ENCODE assay signal across 1 cellular context in the genomic region with DNA sequence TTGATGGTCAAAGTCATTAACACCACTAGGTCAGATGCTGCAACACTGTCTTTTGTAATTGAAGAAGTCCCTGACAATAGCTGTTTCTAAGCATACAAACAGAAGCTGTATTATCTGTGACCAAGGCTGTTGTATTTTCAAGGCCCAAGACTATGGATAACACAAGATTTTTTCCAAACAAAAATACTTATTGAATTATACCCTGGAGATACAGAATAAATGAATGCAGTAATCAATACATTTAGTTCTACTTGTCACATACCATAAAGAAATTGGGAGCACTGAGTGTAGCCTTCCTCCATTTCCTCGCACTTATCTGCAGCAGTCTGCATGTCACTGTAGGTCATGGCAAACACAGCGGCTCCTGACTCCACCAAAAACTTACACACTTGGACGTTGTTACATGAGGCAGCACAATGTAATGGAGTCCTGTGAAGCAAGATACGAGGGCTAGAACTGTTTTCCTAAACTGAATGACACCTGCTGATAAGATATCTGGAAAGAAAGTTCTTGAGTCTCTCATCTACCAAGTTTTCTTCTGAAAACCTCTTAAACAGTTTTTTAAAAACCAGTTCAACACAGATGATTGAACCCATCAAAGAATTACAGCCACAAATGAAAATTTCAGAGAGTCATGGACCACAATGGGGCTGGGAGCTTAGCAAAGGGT.
TF ChIP-seq lines count a peak whose summit lies in the region.

No MANE protein-coding gene starts in this region.

TF ChIP-seq in K562, 482 proteins besides CTCF, POLR2A, EP300 and RAD21 (continued from another document):
- TF ChIP-seq, protein P1, sequence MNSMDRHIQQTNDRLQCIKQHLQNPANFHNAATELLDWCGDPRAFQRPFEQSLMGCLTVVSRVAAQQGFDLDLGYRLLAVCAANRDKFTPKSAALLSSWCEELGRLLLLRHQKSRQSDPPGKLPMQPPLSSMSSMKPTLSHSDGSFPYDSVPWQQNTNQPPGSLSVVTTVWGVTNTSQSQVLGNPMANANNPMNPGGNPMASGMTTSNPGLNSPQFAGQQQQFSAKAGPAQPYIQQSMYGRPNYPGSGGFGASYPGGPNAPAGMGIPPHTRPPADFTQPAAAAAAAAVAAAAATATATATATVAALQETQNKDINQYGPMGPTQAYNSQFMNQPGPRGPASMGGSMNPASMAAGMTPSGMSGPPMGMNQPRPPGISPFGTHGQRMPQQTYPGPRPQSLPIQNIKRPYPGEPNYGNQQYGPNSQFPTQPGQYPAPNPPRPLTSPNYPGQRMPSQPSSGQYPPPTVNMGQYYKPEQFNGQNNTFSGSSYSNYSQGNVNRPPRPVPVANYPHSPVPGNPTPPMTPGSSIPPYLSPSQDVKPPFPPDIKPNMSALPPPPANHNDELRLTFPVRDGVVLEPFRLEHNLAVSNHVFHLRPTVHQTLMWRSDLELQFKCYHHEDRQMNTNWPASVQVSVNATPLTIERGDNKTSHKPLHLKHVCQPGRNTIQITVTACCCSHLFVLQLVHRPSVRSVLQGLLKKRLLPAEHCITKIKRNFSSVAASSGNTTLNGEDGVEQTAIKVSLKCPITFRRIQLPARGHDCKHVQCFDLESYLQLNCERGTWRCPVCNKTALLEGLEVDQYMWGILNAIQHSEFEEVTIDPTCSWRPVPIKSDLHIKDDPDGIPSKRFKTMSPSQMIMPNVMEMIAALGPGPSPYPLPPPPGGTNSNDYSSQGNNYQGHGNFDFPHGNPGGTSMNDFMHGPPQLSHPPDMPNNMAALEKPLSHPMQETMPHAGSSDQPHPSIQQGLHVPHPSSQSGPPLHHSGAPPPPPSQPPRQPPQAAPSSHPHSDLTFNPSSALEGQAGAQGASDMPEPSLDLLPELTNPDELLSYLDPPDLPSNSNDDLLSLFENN (IDR thresholded peaks at IDR 0.05; ENCODE audit: low read depth in 2 of 2, low read length in 2 of 2), result peak in 1 of 2 experiments; percentile 95; a peak in 2 of 4 replicates
- TF ChIP-seq PHF20 (IDR thresholded peaks at IDR 0.05; ENCODE audit: partially characterized antibody) (no peak), ZNF3 (CRISPR knock-in tag; IDR thresholded peaks at IDR 0.05) (no peak), KLF6 (CRISPR knock-in tag; IDR thresholded peaks at IDR 0.05; ENCODE audit: borderline replicate concordance) (peak; percentile 81; the same call in 1 of the 2 replicates), CBFA2T2 (conservative IDR thresholded peaks at IDR 0.05) (peak; percentile 98), PML (IDR thresholded peaks at IDR 0.05; ENCODE audit: low read length) (peak; percentile 97), MECOM (CRISPR knock-in tag; IDR thresholded peaks at IDR 0.05) (peak; percentile 78), ZNF644 (tag; IDR thresholded peaks at IDR 0.05; ENCODE audit: low read depth) (peak; percentile 97), TAF1 (IDR thresholded peaks at IDR 0.05; ENCODE audit: control insufficient read depth, extremely low read depth, insufficient read depth, low read length, severe bottlenecking) (peak; percentile 69), ZNF12 (CRISPR knock-in tag; IDR thresholded peaks at IDR 0.05) (no peak), NUFIP1 (IDR thresholded peaks at IDR 0.05; ENCODE audit: partially characterized antibody) (peak; percentile 97), ZNF121 (CRISPR knock-in tag; conservative IDR thresholded peaks at IDR 0.05) (no peak), CCNT2 (IDR thresholded peaks at IDR 0.05; ENCODE audit: borderline replicate concordance, extremely low read depth, insufficient read length, low read depth, low read length) (peak; percentile 98), KLF13 (tag; IDR thresholded peaks at IDR 0.05; ENCODE audit: borderline replicate concordance, low read depth) (peak; percentile 64; the same call in 1 of the 2 replicates), RBBP5 (IDR thresholded peaks at IDR 0.05; ENCODE audit: borderline replicate concordance, insufficient read depth, low read length, poor library complexity, severe bottlenecking) (peak; percentile 52), HNRNPUL1 (IDR thresholded peaks at IDR 0.05; ENCODE audit: low read length) (no peak), MAFK (IDR thresholded peaks at IDR 0.05; ENCODE audit: low read length) (peak; percentile 84)
- TF ChIP-seq, protein P2, sequence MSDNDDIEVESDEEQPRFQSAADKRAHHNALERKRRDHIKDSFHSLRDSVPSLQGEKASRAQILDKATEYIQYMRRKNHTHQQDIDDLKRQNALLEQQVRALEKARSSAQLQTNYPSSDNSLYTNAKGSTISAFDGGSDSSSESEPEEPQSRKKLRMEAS (CRISPR knock-in tag; IDR thresholded peaks at IDR 0.05), result peak; percentile 56
- TF ChIP-seq, protein P3, sequence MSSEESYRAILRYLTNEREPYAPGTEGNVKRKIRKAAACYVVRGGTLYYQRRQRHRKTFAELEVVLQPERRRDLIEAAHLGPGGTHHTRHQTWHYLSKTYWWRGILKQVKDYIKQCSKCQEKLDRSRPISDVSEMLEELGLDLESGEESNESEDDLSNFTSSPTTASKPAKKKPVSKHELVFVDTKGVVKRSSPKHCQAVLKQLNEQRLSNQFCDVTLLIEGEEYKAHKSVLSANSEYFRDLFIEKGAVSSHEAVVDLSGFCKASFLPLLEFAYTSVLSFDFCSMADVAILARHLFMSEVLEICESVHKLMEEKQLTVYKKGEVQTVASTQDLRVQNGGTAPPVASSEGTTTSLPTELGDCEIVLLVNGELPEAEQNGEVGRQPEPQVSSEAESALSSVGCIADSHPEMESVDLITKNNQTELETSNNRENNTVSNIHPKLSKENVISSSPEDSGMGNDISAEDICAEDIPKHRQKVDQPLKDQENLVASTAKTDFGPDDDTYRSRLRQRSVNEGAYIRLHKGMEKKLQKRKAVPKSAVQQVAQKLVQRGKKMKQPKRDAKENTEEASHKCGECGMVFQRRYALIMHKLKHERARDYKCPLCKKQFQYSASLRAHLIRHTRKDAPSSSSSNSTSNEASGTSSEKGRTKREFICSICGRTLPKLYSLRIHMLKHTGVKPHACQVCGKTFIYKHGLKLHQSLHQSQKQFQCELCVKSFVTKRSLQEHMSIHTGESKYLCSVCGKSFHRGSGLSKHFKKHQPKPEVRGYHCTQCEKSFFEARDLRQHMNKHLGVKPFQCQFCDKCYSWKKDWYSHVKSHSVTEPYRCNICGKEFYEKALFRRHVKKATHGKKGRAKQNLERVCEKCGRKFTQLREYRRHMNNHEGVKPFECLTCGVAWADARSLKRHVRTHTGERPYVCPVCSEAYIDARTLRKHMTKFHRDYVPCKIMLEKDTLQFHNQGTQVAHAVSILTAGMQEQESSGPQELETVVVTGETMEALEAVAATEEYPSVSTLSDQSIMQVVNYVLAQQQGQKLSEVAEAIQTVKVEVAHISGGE (CRISPR knock-in tag; IDR thresholded peaks at IDR 0.05), result peak in 1 of 3 experiments; percentile 80; a peak in 1 of 6 replicates
- TF ChIP-seq, protein P4, sequence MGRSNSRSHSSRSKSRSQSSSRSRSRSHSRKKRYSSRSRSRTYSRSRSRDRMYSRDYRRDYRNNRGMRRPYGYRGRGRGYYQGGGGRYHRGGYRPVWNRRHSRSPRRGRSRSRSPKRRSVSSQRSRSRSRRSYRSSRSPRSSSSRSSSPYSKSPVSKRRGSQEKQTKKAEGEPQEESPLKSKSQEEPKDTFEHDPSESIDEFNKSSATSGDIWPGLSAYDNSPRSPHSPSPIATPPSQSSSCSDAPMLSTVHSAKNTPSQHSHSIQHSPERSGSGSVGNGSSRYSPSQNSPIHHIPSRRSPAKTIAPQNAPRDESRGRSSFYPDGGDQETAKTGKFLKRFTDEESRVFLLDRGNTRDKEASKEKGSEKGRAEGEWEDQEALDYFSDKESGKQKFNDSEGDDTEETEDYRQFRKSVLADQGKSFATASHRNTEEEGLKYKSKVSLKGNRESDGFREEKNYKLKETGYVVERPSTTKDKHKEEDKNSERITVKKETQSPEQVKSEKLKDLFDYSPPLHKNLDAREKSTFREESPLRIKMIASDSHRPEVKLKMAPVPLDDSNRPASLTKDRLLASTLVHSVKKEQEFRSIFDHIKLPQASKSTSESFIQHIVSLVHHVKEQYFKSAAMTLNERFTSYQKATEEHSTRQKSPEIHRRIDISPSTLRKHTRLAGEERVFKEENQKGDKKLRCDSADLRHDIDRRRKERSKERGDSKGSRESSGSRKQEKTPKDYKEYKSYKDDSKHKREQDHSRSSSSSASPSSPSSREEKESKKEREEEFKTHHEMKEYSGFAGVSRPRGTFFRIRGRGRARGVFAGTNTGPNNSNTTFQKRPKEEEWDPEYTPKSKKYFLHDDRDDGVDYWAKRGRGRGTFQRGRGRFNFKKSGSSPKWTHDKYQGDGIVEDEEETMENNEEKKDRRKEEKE (IDR thresholded peaks at IDR 0.05; ENCODE audit: borderline replicate concordance in 1 of 2, control insufficient read depth in 1 of 2, low read depth in 2 of 2, low read length in 1 of 2), result peak in 1 of 2 experiments; percentile 80; a peak in 1 of 4 replicates
- TF ChIP-seq, protein P5, sequence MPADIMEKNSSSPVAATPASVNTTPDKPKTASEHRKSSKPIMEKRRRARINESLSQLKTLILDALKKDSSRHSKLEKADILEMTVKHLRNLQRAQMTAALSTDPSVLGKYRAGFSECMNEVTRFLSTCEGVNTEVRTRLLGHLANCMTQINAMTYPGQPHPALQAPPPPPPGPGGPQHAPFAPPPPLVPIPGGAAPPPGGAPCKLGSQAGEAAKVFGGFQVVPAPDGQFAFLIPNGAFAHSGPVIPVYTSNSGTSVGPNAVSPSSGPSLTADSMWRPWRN (IDR thresholded peaks at IDR 0.05; ENCODE audit: low read depth), result peak; percentile 59
- TF ChIP-seq, protein P6, sequence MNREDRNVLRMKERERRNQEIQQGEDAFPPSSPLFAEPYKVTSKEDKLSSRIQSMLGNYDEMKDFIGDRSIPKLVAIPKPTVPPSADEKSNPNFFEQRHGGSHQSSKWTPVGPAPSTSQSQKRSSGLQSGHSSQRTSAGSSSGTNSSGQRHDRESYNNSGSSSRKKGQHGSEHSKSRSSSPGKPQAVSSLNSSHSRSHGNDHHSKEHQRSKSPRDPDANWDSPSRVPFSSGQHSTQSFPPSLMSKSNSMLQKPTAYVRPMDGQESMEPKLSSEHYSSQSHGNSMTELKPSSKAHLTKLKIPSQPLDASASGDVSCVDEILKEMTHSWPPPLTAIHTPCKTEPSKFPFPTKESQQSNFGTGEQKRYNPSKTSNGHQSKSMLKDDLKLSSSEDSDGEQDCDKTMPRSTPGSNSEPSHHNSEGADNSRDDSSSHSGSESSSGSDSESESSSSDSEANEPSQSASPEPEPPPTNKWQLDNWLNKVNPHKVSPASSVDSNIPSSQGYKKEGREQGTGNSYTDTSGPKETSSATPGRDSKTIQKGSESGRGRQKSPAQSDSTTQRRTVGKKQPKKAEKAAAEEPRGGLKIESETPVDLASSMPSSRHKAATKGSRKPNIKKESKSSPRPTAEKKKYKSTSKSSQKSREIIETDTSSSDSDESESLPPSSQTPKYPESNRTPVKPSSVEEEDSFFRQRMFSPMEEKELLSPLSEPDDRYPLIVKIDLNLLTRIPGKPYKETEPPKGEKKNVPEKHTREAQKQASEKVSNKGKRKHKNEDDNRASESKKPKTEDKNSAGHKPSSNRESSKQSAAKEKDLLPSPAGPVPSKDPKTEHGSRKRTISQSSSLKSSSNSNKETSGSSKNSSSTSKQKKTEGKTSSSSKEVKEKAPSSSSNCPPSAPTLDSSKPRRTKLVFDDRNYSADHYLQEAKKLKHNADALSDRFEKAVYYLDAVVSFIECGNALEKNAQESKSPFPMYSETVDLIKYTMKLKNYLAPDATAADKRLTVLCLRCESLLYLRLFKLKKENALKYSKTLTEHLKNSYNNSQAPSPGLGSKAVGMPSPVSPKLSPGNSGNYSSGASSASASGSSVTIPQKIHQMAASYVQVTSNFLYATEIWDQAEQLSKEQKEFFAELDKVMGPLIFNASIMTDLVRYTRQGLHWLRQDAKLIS (CRISPR knock-in tag; IDR thresholded peaks at IDR 0.05), result 0 out of 2 replicates have a peak, but pooled peaks have one; percentile 28
